2 cellular contexts compared by ENCODE assay signal in the genomic region with DNA sequence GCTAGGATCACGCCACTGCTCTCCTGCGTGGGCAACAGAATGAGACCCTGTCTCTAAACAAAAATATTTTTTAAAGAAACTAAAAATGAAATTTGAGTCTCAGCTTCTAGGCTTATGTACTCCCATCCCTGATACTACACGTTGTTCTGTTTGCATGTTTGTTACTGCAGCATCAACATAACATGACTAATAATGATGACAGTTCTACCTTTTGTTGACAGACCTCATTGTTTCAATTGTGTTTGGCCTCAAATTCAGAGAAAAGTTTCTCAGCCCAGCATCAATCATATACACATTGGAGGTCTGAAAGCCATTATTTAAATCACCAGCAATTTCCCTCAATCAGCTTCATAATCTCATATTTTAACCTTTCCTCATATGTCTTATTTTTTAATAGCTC.
TF ChIP-seq lines count a peak whose summit lies in the region.

No MANE protein-coding gene starts in this region.

TF ChIP-seq in IMR-90, 13 proteins besides CTCF, POLR2A, EP300 and RAD21:
- TF ChIP-seq CEBPB (IDR thresholded peaks at IDR 0.05; ENCODE audit: low read depth, low read length) (no peak), MAFK (IDR thresholded peaks at IDR 0.05; ENCODE audit: low read depth, low read length) (peak; percentile 15; the same call in 1 of the 2 replicates)

TF ChIP-seq in HEK293T, 16 proteins besides CTCF, POLR2A, EP300 and RAD21:
- TF ChIP-seq HDGF (IDR thresholded peaks at IDR 0.05; ENCODE audit: borderline replicate concordance) (no peak), SP1 (IDR thresholded peaks at IDR 0.05) (no peak)
